In genomic region chrX:119790977-119791436, GRCh38 we compare ENCODE assay signal across 1 cellular context.
TF ChIP-seq lines count a peak whose summit lies in the region.

No MANE protein-coding gene starts in this region.

TF ChIP-seq in neural cell, 6 proteins besides CTCF, POLR2A, EP300 and RAD21 (continued from another document):
- TF ChIP-seq REST (IDR thresholded peaks at IDR 0.05; ENCODE audit: borderline replicate concordance) (no peak), POLR2AphosphoS5 (IDR thresholded peaks at IDR 0.05) (no peak), TAF1 (IDR thresholded peaks at IDR 0.05; ENCODE audit: low read depth) (no peak), SMC3 (conservative IDR thresholded peaks at IDR 0.05; ENCODE audit: poor library complexity) (no peak)
TF ChIP-seq in neural cell: peak in this region for 0.
